Comparison of ENCODE assay signal across 9 cellular contexts in the genomic region with DNA sequence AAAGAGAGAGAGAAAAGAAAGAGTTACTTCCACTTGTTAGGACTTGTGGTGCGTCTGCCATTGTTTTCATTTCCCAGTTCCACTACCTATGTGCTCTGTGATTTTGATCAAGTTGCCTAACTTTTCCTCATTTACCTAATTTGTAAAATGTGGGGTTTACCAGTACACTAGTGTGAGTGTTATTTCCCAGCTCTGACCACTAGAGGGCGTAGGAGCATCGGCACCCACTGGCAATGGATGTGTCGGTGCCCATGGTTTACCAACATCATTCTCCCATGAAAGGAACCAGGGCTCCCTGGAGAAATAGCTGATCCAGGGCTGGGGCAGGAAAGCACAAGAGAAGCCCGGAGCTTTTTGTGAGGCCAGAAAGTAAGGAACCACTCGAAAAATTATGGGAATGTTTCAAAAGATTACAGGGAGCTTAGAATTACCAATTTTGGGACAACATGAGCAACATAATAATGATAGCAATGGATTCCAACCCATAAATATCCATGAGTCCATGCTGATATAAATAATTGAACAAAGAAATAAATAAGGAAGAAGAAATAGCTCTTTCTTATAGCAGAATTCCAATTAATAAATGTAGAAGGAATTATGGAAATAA. TPM values are rescaled to one million over a fixed set of nuclear protein-coding genes. Genes with fewer than 3 reads are reported as not detected.
A peak's percentile ranks its signal among the peaks of the same experiment; 100 is the strongest.
DNase-seq lines count a peak whose midpoint lies in the region; ATAC-seq and TF ChIP-seq lines count a peak whose summit lies in the region.
"Had no signal": no experiment of that assay in that cellular context is flagged by ENCODE, and none has a peak within 500 bp of the region (broad histone marks: within the 10 kb centered on the region; RNA-seq: fewer than 3 reads in every experiment).

No MANE protein-coding gene starts in this region.

- ATAC-seq in Right ventricle myocardium inferior (no peak), lower lobe of right lung (peak; percentile 87 to 91), HG02870 (IDR thresholded peaks at IDR 0.05; ENCODE audit: unreplicated experiment) (no peak)

- no peaks in the 10 kb centered on the region for H3K9me3 ChIP-seq in colonic mucosa
- H3K9me3 ChIP-seq in lower lobe of right lung = no peaks in the 10 kb centered on the region

- intact Hi-C loops in Right ventricle myocardium inferior (cut with DNase I) = loop anchor here (5.0 kb wide), 1 partner anchor 105 kb away; no protein-coding TSS in a partner anchor
- intact Hi-C loops in cardiac septum (cut with DNase I) = loop anchor here (5.0 kb wide), 1 partner anchor 105 kb away; no protein-coding TSS in a partner anchor
- intact Hi-C loops in colonic mucosa (cut with DNase I) = loop anchor here (5.0 to 10.0 kb wide), 2 partner anchors 50 to 113 kb away; a partner anchor contains a TSS
- intact Hi-C loops in lower lobe of right lung (cut with DNase I) = no loop called here

- H3K27ac ChIP-seq in colonic mucosa (no peak overlapping the region), lower lobe of right lung (no peak overlapping the region)

- H3K9ac ChIP-seq in colonic mucosa (ENCODE audit: low read depth in 2 of 2, low read length in 2 of 2) = no peak overlapping the region

- H3K4me3 ChIP-seq in colonic mucosa (no peak overlapping the region), lower lobe of right lung (no peak overlapping the region)

- DNase-seq in Right ventricle myocardium inferior (ENCODE audit: missing footprints) (peak; percentile 78), cardiac septum (ENCODE audit: low spot score) (no peak), NCI-H2171 (lab: John Stamatoyannopoulos, UW) (peak; percentile 9), colonic mucosa (peak; percentile 88), lower lobe of right lung (peak; percentile 65)
- peak; percentile 79 for DNase-seq in activated CD4-positive, alpha-beta T cell treated with anti-CD3 and anti-CD28 coated beads for 48 hours
- DNase-seq in stimulated activated CD8-positive, alpha-beta memory T cell treated with anti-CD3 and anti-CD28 coated beads, Interleukin-15, amount 100 ng/mL, for 48 hours (ENCODE audit: low read depth in 2 of 2) = peak; percentile 28 to 40

- H3K36me3 ChIP-seq in colonic mucosa (no peaks in the 10 kb centered on the region), lower lobe of right lung (no peaks in the 10 kb centered on the region)

- TF ChIP-seq CTCF in colonic mucosa (IDR thresholded peaks at IDR 0.05) (peak; percentile 91), lower lobe of right lung (IDR thresholded peaks at IDR 0.05) (peak; percentile 86)

- H3K27me3 ChIP-seq in colonic mucosa (no peaks in the 10 kb centered on the region), lower lobe of right lung (ENCODE audit: low read depth) (peaks cover 5% of the 10 kb centered on the region)

- no peaks in the 10 kb centered on the region for H3K4me1 ChIP-seq in colonic mucosa
- no peaks in the 10 kb centered on the region for H3K4me1 ChIP-seq in lower lobe of right lung

RNA-seq across cellular contexts. Expression of a gene that starts 15.1 kb away (rescaled TPM):
- total RNA-seq in Right ventricle myocardium inferior = 0.32 TPM
- total RNA-seq in cardiac septum = 0.51 TPM
- not detected for total RNA-seq in colonic mucosa
- 5.6 TPM for total RNA-seq in lower lobe of right lung
- total RNA-seq: urinary bladder had no signal

RNA-seq across cellular contexts. Expression of a gene that starts 46.1 kb away (rescaled TPM):
- total RNA-seq in Right ventricle myocardium inferior (not detected), cardiac septum (not detected), colonic mucosa (100 to 1,000 TPM; 329 to 919 TPM), lower lobe of right lung (not detected)
- total RNA-seq: urinary bladder had no signal

Comparison
In these comparisons a context has a peak if more than half of its experiments do, and no peak if none do; other contexts are left out.
1. ATAC-seq: peak in lower lobe of right lung (2 of 2); none in Right ventricle myocardium inferior (single experiment) and HG02870 (single experiment).
2. RNA of a gene that starts 46.1 kb away (total RNA-seq): 329 to 919 TPM in colonic mucosa; not detected in lower lobe of right lung (single experiment), not detected in cardiac septum (single experiment) and not detected in Right ventricle myocardium inferior (single experiment); every median in the first group is over 100 times any median in the second.